Comparison of ENCODE assay signal across 8 cellular contexts in genomic region chr6:26055670-26056582, GRCh38. TPM values are rescaled to one million over a fixed set of nuclear protein-coding genes. Genes with fewer than 3 reads are reported as not detected.
DNase-seq lines count a peak whose midpoint lies in the region; ATAC-seq, FAIRE-seq and TF ChIP-seq lines count a peak whose summit lies in the region.

No MANE protein-coding gene starts in this region.

- H3K36me3 ChIP-seq in BLaER1 treated with 17β-estradiol and CSF1 and Interleukin-3, amounts not matched to agents 10 nM and 100 nM, result no peaks in the 10 kb centered on the region
- H3K36me3 ChIP-seq in HepG2 (replicated peaks in 1 of 2; ENCODE audit: control insufficient read depth in 1 of 2, insufficient read depth in 2 of 2, low read length in 2 of 2), result no peaks in the 10 kb centered on the region

- POLR2A ChIA-PET in activated CD4-positive, alpha-beta T cell treated with anti-CD3 and anti-CD28 coated beads, Interleukin-2, amount 10 ng/mL, durations not matched to agents 7 days and 5 days (lab: Charles Lee), result interaction anchor here (0.5 to 3.1 kb wide), 16 partner anchors 11 to 1810 kb away, joined by 3 to 65 read pairs (median 6); a partner anchor contains a TSS
- POLR2A ChIA-PET in HepG2 (lab: Yijun Ruan, JAX), result interaction anchor here (0.5 to 6.4 kb wide), 14 partner anchors 12 to 1254 kb away, joined by 3 to 74 read pairs (median 9); partner anchors contain the start of gene HFE

- peaks cover 0 to 8% (median 0%) of the 10 kb centered on the region in 11 experiments; a peak in 6 of 22 replicates for H4K20me1 ChIP-seq in BLaER1 treated with 17β-estradiol and CSF1 and Interleukin-3, amounts not matched to agents 10 nM and 100 nM
- H4K20me1 ChIP-seq in HepG2 (ENCODE audit: insufficient read depth, low read length), result no peaks in the 10 kb centered on the region

- no peaks in the 10 kb centered on the region for H3K9me3 ChIP-seq in BLaER1 treated with 17β-estradiol and CSF1 and Interleukin-3, amounts not matched to agents 10 nM and 100 nM (replicated peaks in 1 of 11)
- no peaks in the 10 kb centered on the region for H3K9me3 ChIP-seq in HepG2 (ENCODE audit: low read length)

- peak overlapping the region; percentile 43 for H2AFZ ChIP-seq in HepG2 (ENCODE audit: low read length)

- H3K36me3 Mint-ChIP-seq in activated CD4-positive, alpha-beta T cell treated with anti-CD3 and anti-CD28 coated beads, Interleukin-2, amount 10 ng/mL, durations not matched to agents 7 days and 5 days (ENCODE audit: low read depth), result peaks cover 2% of the 10 kb centered on the region
- peaks cover 13% of the 10 kb centered on the region for H3K36me3 Mint-ChIP-seq in dendritic cell treated with granulocyte-macrophage colony-stimulating factor and Interleukin-4, amounts not matched to agents 40 ng/mL and 50 ng/mL, for 4 days (ENCODE audit: low read depth)

- peak; percentile 26; the same call in 1 of the 2 replicates for TF ChIP-seq RAD21 in HepG2 (CRISPR knock-in tag; IDR thresholded peaks at IDR 0.05)

- WGBS in HepG2 (ENCODE audit: low lambda C conversion rate), result 1% methylated on average over 43 of the region's 51 CpGs

- peaks cover 46% of the 10 kb centered on the region for H3K4me1 Mint-ChIP-seq in activated CD4-positive, alpha-beta T cell treated with anti-CD3 and anti-CD28 coated beads, Interleukin-2, amount 10 ng/mL, durations not matched to agents 7 days and 5 days
- H3K4me1 Mint-ChIP-seq in dendritic cell treated with granulocyte-macrophage colony-stimulating factor and Interleukin-4, amounts not matched to agents 40 ng/mL and 50 ng/mL, for 4 days (ENCODE audit: low read depth), result peaks cover 39% of the 10 kb centered on the region

- H3K9me3 Mint-ChIP-seq in activated CD4-positive, alpha-beta T cell treated with anti-CD3 and anti-CD28 coated beads, Interleukin-2, amount 10 ng/mL, durations not matched to agents 7 days and 5 days, result no peaks in the 10 kb centered on the region
- H3K9me3 Mint-ChIP-seq in dendritic cell treated with granulocyte-macrophage colony-stimulating factor and Interleukin-4, amounts not matched to agents 40 ng/mL and 50 ng/mL, for 4 days, result no peaks in the 10 kb centered on the region

- no peak; the same call in 1 of the 2 replicates for TF ChIP-seq CTCF in HepG2 (CRISPR knock-in tag; IDR thresholded peaks at IDR 0.05)

- peak; percentile 68 for ATAC-seq in GM19351 (IDR thresholded peaks at IDR 0.05; ENCODE audit: unreplicated experiment)
- ATAC-seq in HG03460 (IDR thresholded peaks at IDR 0.05; ENCODE audit: unreplicated experiment), result peak; percentile 66
- peak; percentile 89 for ATAC-seq in HepG2

- H3K4me3 Mint-ChIP-seq in activated CD4-positive, alpha-beta T cell treated with anti-CD3 and anti-CD28 coated beads, Interleukin-2, amount 10 ng/mL, durations not matched to agents 7 days and 5 days, result peak overlapping the region; percentile 87
- peak overlapping the region; percentile 85 for H3K4me3 Mint-ChIP-seq in dendritic cell treated with granulocyte-macrophage colony-stimulating factor and Interleukin-4, amounts not matched to agents 40 ng/mL and 50 ng/mL, for 4 days

- no peaks in the 10 kb centered on the region for H3K79me2 ChIP-seq in HepG2 (ENCODE audit: insufficient read depth, low read length)

- no peaks in the 10 kb centered on the region for H3K27me3 Mint-ChIP-seq in activated CD4-positive, alpha-beta T cell treated with anti-CD3 and anti-CD28 coated beads, Interleukin-2, amount 10 ng/mL, durations not matched to agents 7 days and 5 days
- no peaks in the 10 kb centered on the region for H3K27me3 Mint-ChIP-seq in dendritic cell treated with granulocyte-macrophage colony-stimulating factor and Interleukin-4, amounts not matched to agents 40 ng/mL and 50 ng/mL, for 4 days

- intact Hi-C loops in dendritic cell treated with granulocyte-macrophage colony-stimulating factor and Interleukin-4, amounts not matched to agents 40 ng/mL and 50 ng/mL, for 4 days (cut with micrococcal nuclease), result no loop called here
- intact Hi-C loops in HepG2 (cut with micrococcal nuclease; ENCODE audit: unreplicated experiment), result loop anchor here (1.0 to 5.0 kb wide), 7 partner anchors 8 to 161 kb away; a partner anchor contains a TSS

- H3K4me2 ChIP-seq in BLaER1 treated with 17β-estradiol and CSF1 and Interleukin-3, amounts not matched to agents 10 nM and 100 nM, result peak overlapping the region; percentile 77 to 93 (median 85)
- peak overlapping the region; percentile 92 for H3K4me2 ChIP-seq in HepG2 (ENCODE audit: low read depth, low read length)

- H3K4me3 ChIP-seq in BLaER1 treated with 17β-estradiol and CSF1 and Interleukin-3, amounts not matched to agents 10 nM and 100 nM, result peak overlapping the region; percentile 60 to 82 (median 73)
- H3K4me3 ChIP-seq in HepG2 (replicated peaks in 1 of 3; ENCODE audit: insufficient read depth in 1 of 3, low read depth in 2 of 3, low read length in 3 of 3), result peak overlapping the region; percentile 69 to 85 (median 85)

- peak; percentile 88 to 96 for TF ChIP-seq POLR2A in HepG2 (IDR thresholded peaks at IDR 0.05; ENCODE audit: insufficient read depth in 1 of 2, low read depth in 2 of 2, low read length in 2 of 2)

- H3K27ac ChIP-seq in BLaER1 treated with 17β-estradiol and CSF1 and Interleukin-3, amounts not matched to agents 10 nM and 100 nM, result peak overlapping the region; percentile 89 to 100 (median 98)
- H3K27ac ChIP-seq in HepG2 (ENCODE audit: extremely low read length, insufficient read depth, low read length), result peak overlapping the region; percentile 90

- CTCF ChIA-PET in activated CD4-positive, alpha-beta T cell treated with anti-CD3 and anti-CD28 coated beads, Interleukin-2, amount 10 ng/mL, durations not matched to agents 7 days and 5 days (lab: Charles Lee), result interaction anchor here (1.0 to 1.6 kb wide), 7 partner anchors 9 to 67 kb away, joined by 3 to 6 read pairs (median 5); partner anchors contain the start of gene HFE
- CTCF ChIA-PET in HepG2 (lab: Yijun Ruan, JAX; ENCODE audit: low intra/inter-chr PET ratio, low total read pairs), result no interaction called here

- no peak for FAIRE-seq in HepG2 (lab: Jason Lieb, UNC)

- H3K9ac ChIP-seq in BLaER1 treated with 17β-estradiol and CSF1 and Interleukin-3, amounts not matched to agents 10 nM and 100 nM, result peak overlapping the region; percentile 90 to 98 (median 96)
- H3K9ac ChIP-seq in HepG2 (ENCODE audit: insufficient read depth, low read depth, low read length), result peak overlapping the region; percentile 92

- in situ Hi-C loops in HepG2 (cut with HindIII; ENCODE audit: extremely low pct_ligation_motif_present, low pct_unique_long_range_greater_than_20kb), result no loop called here

- TF ChIP-seq EP300 in HepG2 (IDR thresholded peaks at IDR 0.05; ENCODE audit: low read depth in 2 of 2, low read length in 2 of 2), result peak; percentile 23 to 66; a peak in 2 of 4 replicates
- peak; percentile 83 for TF ChIP-seq EP300 in HepG2 (CRISPR knock-in tag; IDR thresholded peaks at IDR 0.05; ENCODE audit: borderline replicate concordance)

- H3K4me1 ChIP-seq in BLaER1 treated with 17β-estradiol and CSF1 and Interleukin-3, amounts not matched to agents 10 nM and 100 nM, result peaks cover 23 to 53% (median 32%) of the 10 kb centered on the region in 10 experiments
- peaks cover 31% of the 10 kb centered on the region for H3K4me1 ChIP-seq in HepG2 (ENCODE audit: insufficient read depth, low read length)

- BruUV-seq in HepG2 (replicated peaks; lab: Mats Ljungman, UMichigan), result TSS peak; percentile 97

- peak overlapping the region; percentile 99 for H3K27ac Mint-ChIP-seq in activated CD4-positive, alpha-beta T cell treated with anti-CD3 and anti-CD28 coated beads, Interleukin-2, amount 10 ng/mL, durations not matched to agents 7 days and 5 days
- peak overlapping the region; percentile 97 for H3K27ac Mint-ChIP-seq in dendritic cell treated with granulocyte-macrophage colony-stimulating factor and Interleukin-4, amounts not matched to agents 40 ng/mL and 50 ng/mL, for 4 days

- DNase-seq in NCI-H524 treated with DMSO at 0.1 percent for 48 hours (lab: John Stamatoyannopoulos, UW) (peak; percentile 65), HepG2 (ENCODE audit: low spot score) (peak; percentile 92)
- DNase-seq in activated CD4-positive, alpha-beta T cell treated with anti-CD3 and anti-CD28 coated beads, Interleukin-2, amount 10 ng/mL, durations not matched to agents 7 days and 5 days, result peak; percentile 92
- DNase-seq in stimulated activated CD4-positive, alpha-beta T cell treated with anti-CD3 and anti-CD28 coated beads, Interleukin-2, amount 100 ng/mL, for 48 hours, result peak; percentile 86 to 87

- no peaks in the 10 kb centered on the region for H3K27me3 ChIP-seq in BLaER1 treated with 17β-estradiol and CSF1 and Interleukin-3, amounts not matched to agents 10 nM and 100 nM
- H3K27me3 ChIP-seq in HepG2 (ENCODE audit: control insufficient read depth in 1 of 2, insufficient read depth in 2 of 2, low read length in 2 of 2), result no peaks in the 10 kb centered on the region; a peak in 1 of 5 replicates

RNA-seq across cellular contexts. Expression of gene HFE, which starts 31.3 kb away (rescaled TPM):
- total RNA-seq in activated CD4-positive, alpha-beta T cell treated with anti-CD3 and anti-CD28 coated beads, Interleukin-2, amount 10 ng/mL, durations not matched to agents 7 days and 5 days, result 1 to 10 TPM; 3.0 to 3.5 TPM
- 1.9 and 3.7 TPM in 2 replicates for total RNA-seq in HepG2 (2016; rRNA removed; fragmentation: Illumina TruSeq; extraction: Trizol)
- total RNA-seq in HepG2 (2016; cell fraction: cytosol; rRNA removed; fragmentation: Illumina TruSeq; extraction: Trizol; ENCODE audit: low read depth), result 0.18 and 0.51 TPM in 2 replicates
- 1.9 and 4.9 TPM in 2 replicates for total RNA-seq in HepG2 (2016; cell fraction: insoluble cytoplasmic fraction; rRNA removed; fragmentation: Illumina TruSeq; extraction: Trizol)
- total RNA-seq in HepG2 (2016; cell fraction: membrane; rRNA removed; fragmentation: Illumina TruSeq; extraction: Trizol), result 0.41 and 0.49 TPM in 2 replicates
- 3.5 and 4.2 TPM in 2 replicates for total RNA-seq in HepG2 (2016; cell fraction: nucleus; rRNA removed; fragmentation: Illumina TruSeq; extraction: Trizol)
- 5.7 and 6.3 TPM in 2 replicates for polyA plus RNA-seq in HepG2 (2011; rRNA removed)
- 5.3 and 5.8 TPM in 2 replicates for polyA plus RNA-seq in HepG2 (2011; cell fraction: cytosol; rRNA removed)
- polyA plus RNA-seq in HepG2 (2011; cell fraction: nucleus; rRNA removed), result 3.7 and 5.3 TPM in 2 replicates
- 2.4 and 3.5 TPM in 2 replicates for polyA plus RNA-seq in HepG2 (2012)
- polyA plus RNA-seq in HepG2 (2016; cell fraction: cytosol; fragmentation: Illumina TruSeq; extraction: Trizol; ENCODE audit: low read depth), result 0.24 and 0.26 TPM in 2 replicates
- 1.4 and 2.1 TPM in 2 replicates for polyA plus RNA-seq in HepG2 (2016; cell fraction: insoluble cytoplasmic fraction; fragmentation: Illumina TruSeq; extraction: Trizol; ENCODE audit: low read depth)
- polyA plus RNA-seq in HepG2 (2016; cell fraction: membrane; fragmentation: Illumina TruSeq; extraction: Trizol; ENCODE audit: low read depth), result 0.29 and 0.86 TPM in 2 replicates
- 7.7 and 8.2 TPM in 2 replicates for polyA plus RNA-seq in HepG2 (2016; cell fraction: nucleus; fragmentation: Illumina TruSeq; extraction: Trizol; ENCODE audit: insufficient read depth, low read depth)
- polyA minus RNA-seq in HepG2 (2011; rRNA and poly(A)+ RNA removed; ENCODE audit: low replicate concordance), result 13.4 and 32.5 TPM in 2 replicates
- 2.2 and 5.5 TPM in 2 replicates for polyA minus RNA-seq in HepG2 (2011; cell fraction: cytosol; rRNA and poly(A)+ RNA removed)
- 3.3 and 4.0 TPM in 2 replicates for polyA minus RNA-seq in HepG2 (2011; cell fraction: nucleus; rRNA and poly(A)+ RNA removed)

Comparison
In these comparisons a context has a peak if more than half of its experiments do, and no peak if none do; other contexts are left out.
1. Peak in every context shown above with its lines: DNase-seq, ATAC-seq, H3K4me3 ChIP-seq and H3K27ac ChIP-seq.